In genomic region chr1:89200668-89201488, GRCh38 we compare ENCODE assay signal across 1 cellular context.
TF ChIP-seq lines count a peak whose summit lies in the region.

No MANE protein-coding gene starts in this region.

TF ChIP-seq in GM12878, 131 proteins besides CTCF, POLR2A, EP300 and RAD21 (continued from another document and continues in another):
- TF ChIP-seq E4F1 (IDR thresholded peaks at IDR 0.05; ENCODE audit: borderline replicate concordance, partially characterized antibody) (no peak), ASH2L (IDR thresholded peaks at IDR 0.05; ENCODE audit: borderline replicate concordance, low read depth) (no peak), SMAD5 (IDR thresholded peaks at IDR 0.05; ENCODE audit: low read depth) (no peak), PAX8 (IDR thresholded peaks at IDR 0.05) (no peak), POLR2AphosphoS2 (IDR thresholded peaks at IDR 0.05; ENCODE audit: low read depth, low read length) (no peak), PBX3 (IDR thresholded peaks at IDR 0.05; ENCODE audit: insufficient replicate concordance, low read depth, low read length) (no peak), IKZF1 (conservative IDR thresholded peaks at IDR 0.05) (peak; percentile 87), BCLAF1 (IDR thresholded peaks at IDR 0.05) (no peak), RBBP5 (conservative IDR thresholded peaks at IDR 0.05) (no peak), NR2C2 (IDR thresholded peaks at IDR 0.05; ENCODE audit: borderline replicate concordance, control insufficient read depth, insufficient read length, low read depth) (no peak), MEF2B (IDR thresholded peaks at IDR 0.05; ENCODE audit: partially characterized antibody, poor library complexity, severe bottlenecking) (peak; percentile 93), E2F4 (IDR thresholded peaks at IDR 0.05; ENCODE audit: low read depth, low read length) (no peak), NRF1 (conservative IDR thresholded peaks at IDR 0.05; ENCODE audit: low read depth, low read length) (no peak), PAX5 (IDR thresholded peaks at IDR 0.05; ENCODE audit: borderline replicate concordance, low read depth, low read length) (peak; percentile 78; the same call in 1 of the 2 replicates), ZNF384 (IDR thresholded peaks at IDR 0.05; ENCODE audit: borderline replicate concordance, low read depth, low read length) (no peak), SRF (IDR thresholded peaks at IDR 0.05; ENCODE audit: low read depth in 2 of 2, low read length in 2 of 2) (no peak), ZNF592 (IDR thresholded peaks at IDR 0.05) (no peak), IRF3 (IDR thresholded peaks at IDR 0.05) (no peak), POLR2AphosphoS5 (IDR thresholded peaks at IDR 0.05; ENCODE audit: low read length) (no peak), ATF7 (IDR thresholded peaks at IDR 0.05; ENCODE audit: low read depth) (peak; percentile 90), STAT3 (IDR thresholded peaks at IDR 0.05; ENCODE audit: low read depth, low read length) (no peak), CHD2 (IDR thresholded peaks at IDR 0.05; ENCODE audit: borderline replicate concordance, low read depth, low read length) (peak; percentile 67; the same call in 1 of the 2 replicates), KLF5 (IDR thresholded peaks at IDR 0.05; ENCODE audit: partially characterized antibody) (no peak), CEBPB (IDR thresholded peaks at IDR 0.05; ENCODE audit: borderline replicate concordance in 1 of 2, low read depth in 2 of 2, low read length in 2 of 2) (no peak), SKIL (IDR thresholded peaks at IDR 0.05; ENCODE audit: low read depth, poor library complexity, severe bottlenecking) (peak; percentile 91), NFYA (IDR thresholded peaks at IDR 0.05; ENCODE audit: borderline replicate concordance, low read depth, low read length) (no peak), ETV6 (conservative IDR thresholded peaks at IDR 0.05 in 1 of 2, IDR thresholded peaks at IDR 0.05 in 1 of 2; ENCODE audit: borderline replicate concordance in 1 of 2, low read depth in 1 of 2) (peak in 1 of 2 experiments; percentile 68; a peak in 1 of 4 replicates), CBFB (IDR thresholded peaks at IDR 0.05; ENCODE audit: low read depth) (no peak), EGR1 (IDR thresholded peaks at IDR 0.05; ENCODE audit: borderline replicate concordance in 1 of 2, low read depth in 2 of 2, low read length in 2 of 2) (no peak), TBL1XR1 (IDR thresholded peaks at IDR 0.05; ENCODE audit: low read depth, low read length) (no peak), RAD51 (IDR thresholded peaks at IDR 0.05) (no peak), SREBF2 (IDR thresholded peaks at IDR 0.05; ENCODE audit: low read length) (no peak), FOXK2 (IDR thresholded peaks at IDR 0.05) (no peak), TCF7 (IDR thresholded peaks at IDR 0.05; ENCODE audit: borderline replicate concordance) (no peak), CHD1 (IDR thresholded peaks at IDR 0.05; ENCODE audit: low read depth, low read length) (no peak), PRDM15 (CRISPR knock-in tag; IDR thresholded peaks at IDR 0.05) (no peak), SP1 (IDR thresholded peaks at IDR 0.05; ENCODE audit: low read depth, low read length) (no peak), ZZZ3 (IDR thresholded peaks at IDR 0.05; ENCODE audit: control insufficient read depth, insufficient read length, low read depth) (no peak), WRNIP1 (IDR thresholded peaks at IDR 0.05; ENCODE audit: borderline replicate concordance, low read depth, low read length) (no peak), IKZF2 (IDR thresholded peaks at IDR 0.05) (peak; percentile 74 to 88), SMAD1 (IDR thresholded peaks at IDR 0.05; ENCODE audit: low read depth, partially characterized antibody) (peak; percentile 47), ZNF217 (IDR thresholded peaks at IDR 0.05) (no peak), USF1 (IDR thresholded peaks at IDR 0.05; ENCODE audit: borderline replicate concordance, extremely low read length, insufficient read depth, low read depth, low read length) (no peak), EED (IDR thresholded peaks at IDR 0.05; ENCODE audit: low read depth) (peak; percentile 67; the same call in 1 of the 2 replicates), ESRRA (IDR thresholded peaks at IDR 0.05; ENCODE audit: low read length) (no peak)
